Comparison of ENCODE assay signal across 23 cellular contexts in genomic region chr6:28812778-28813569, GRCh38.
DNase-seq lines count a peak whose midpoint lies in the region; ATAC-seq and TF ChIP-seq lines count a peak whose summit lies in the region.
"Had no signal": no experiment of that assay in that cellular context is flagged by ENCODE, and none has a peak within 500 bp of the region (broad histone marks: within the 10 kb centered on the region; RNA-seq: fewer than 3 reads in every experiment).

No MANE protein-coding gene starts in this region.

- H3K27ac Mint-ChIP-seq in CD14-positive monocyte = no peak overlapping the region
- no peak overlapping the region for H3K27ac Mint-ChIP-seq in GM23338
- no peak overlapping the region for H3K27ac Mint-ChIP-seq in brain
- H3K27ac Mint-ChIP-seq: activated CD4-positive, alpha-beta T cell treated with anti-CD3 and anti-CD28 coated beads for 36 hours; immature natural killer cell had no signal

- H3K27ac ChIP-seq in GM23338 (ENCODE audit: low read depth) = no peak overlapping the region
- H3K27ac ChIP-seq in mesodermal cell (ENCODE audit: low read depth, low read length, severe bottlenecking) = no peak overlapping the region
- H3K27ac ChIP-seq in trophoblast cell (ENCODE audit: low read depth, low read length) = no peak overlapping the region
- H3K27ac ChIP-seq: epithelial cell of prostate, heart left ventricle, left ventricle myocardium inferior, right lobe of liver, stomach, tibial artery had no signal

- H3K9ac ChIP-seq in trophoblast cell (ENCODE audit: low read length) = no peak overlapping the region

- H3K9me3 ChIP-seq in mesodermal cell (ENCODE audit: control insufficient read depth, low read length) = no peaks in the 10 kb centered on the region
- H3K9me3 ChIP-seq in trophoblast cell (ENCODE audit: insufficient read depth, low read depth, low read length) = peaks cover 5% of the 10 kb centered on the region
- H3K9me3 ChIP-seq: heart left ventricle, left ventricle myocardium inferior, right lobe of liver, tibial artery had no signal

- no peaks in the 10 kb centered on the region for H3K9me2 ChIP-seq in GM23338 (ENCODE audit: insufficient read depth)

- no peak overlapping the region for H3K4ac ChIP-seq in trophoblast cell (ENCODE audit: low read depth, low read length)

- no peak overlapping the region for H2BK12ac ChIP-seq in trophoblast cell (ENCODE audit: low read length)

- no peak overlapping the region for H4K91ac ChIP-seq in trophoblast cell (ENCODE audit: low read depth, low read length)

- H3K4me1 ChIP-seq in GM23338 (ENCODE audit: insufficient read depth) = peaks cover 67% of the 10 kb centered on the region
- H3K4me1 ChIP-seq in mesodermal cell (ENCODE audit: control insufficient read depth, insufficient read depth, low read length, poor library complexity, severe bottlenecking) = no peaks in the 10 kb centered on the region
- H3K4me1 ChIP-seq in trophoblast cell (ENCODE audit: control insufficient read depth in 1 of 2, insufficient read depth in 2 of 2, low read length in 2 of 2) = peaks cover 8 to 11% of the 10 kb centered on the region in 2 experiments
- H3K4me1 ChIP-seq: right lobe of liver had no signal

- H2BK5ac ChIP-seq in trophoblast cell (ENCODE audit: low read depth, low read length, poor library complexity) = no peak overlapping the region

- peaks cover 7% of the 10 kb centered on the region; the same call in 1 of the 2 replicates for H4K20me1 ChIP-seq in GM23338 (replicated peaks; ENCODE audit: insufficient read depth)

- no peak overlapping the region for H4K12ac ChIP-seq in trophoblast cell (ENCODE audit: low read depth, low read length)

- H3K23ac ChIP-seq in trophoblast cell (ENCODE audit: low read length) = no peak overlapping the region

- H2AFZ ChIP-seq in GM23338 = no peak overlapping the region
- no peak overlapping the region for H2AFZ ChIP-seq in trophoblast cell (ENCODE audit: insufficient read depth, low read length, poor library complexity)

- intact Hi-C loops in CD14-positive monocyte (cut with micrococcal nuclease) = no loop called here

- no peak overlapping the region for H4K8ac ChIP-seq in trophoblast cell (ENCODE audit: low read depth, low read length)

- peaks cover 100% of the 10 kb centered on the region in 3 donors for H3K27me3 Mint-ChIP-seq in CD14-positive monocyte (ENCODE audit: low read depth in 3 of 3)
- peaks cover 100% of the 10 kb centered on the region for H3K27me3 Mint-ChIP-seq in GM23338 (ENCODE audit: insufficient read depth, low read depth, poor library complexity)
- peaks cover 100% of the 10 kb centered on the region for H3K27me3 Mint-ChIP-seq in brain

- H3K9me3 Mint-ChIP-seq in CD14-positive monocyte (peaks cover 5 to 69% (median 54%) of the 10 kb centered on the region in 7 donors), GM23338 (peaks cover 7% of the 10 kb centered on the region; the same call in 2 of the 3 replicates), brain (peaks cover 0 to 26% (median 10%) of the 10 kb centered on the region in 5 experiments)

- H3K36me3 ChIP-seq in GM23338 (ENCODE audit: insufficient read depth) = no peaks in the 10 kb centered on the region
- no peaks in the 10 kb centered on the region for H3K36me3 ChIP-seq in mesodermal cell (ENCODE audit: control insufficient read depth, insufficient read depth, low read length)
- H3K36me3 ChIP-seq in trophoblast cell (ENCODE audit: control insufficient read depth in 1 of 2, insufficient read depth in 2 of 2, low read length in 2 of 2) = no peaks in the 10 kb centered on the region
- H3K36me3 ChIP-seq: heart left ventricle, left ventricle myocardium inferior, right lobe of liver, stomach, tibial artery had no signal

- no peaks in the 10 kb centered on the region for H3K79me2 ChIP-seq in GM23338 (replicated peaks; ENCODE audit: insufficient read depth)
- H3K79me2 ChIP-seq in trophoblast cell (ENCODE audit: control insufficient read depth, insufficient read depth, low read length, poor library complexity) = no peaks in the 10 kb centered on the region

- no peak for TF ChIP-seq CTCF in CD14-positive monocyte (IDR thresholded peaks at IDR 0.05)
- TF ChIP-seq CTCF in GM23338 (conservative IDR thresholded peaks at IDR 0.05; ENCODE audit: low read depth in 2 of 2) = no peak
- TF ChIP-seq CTCF in brain (conservative IDR thresholded peaks at IDR 0.05) = no peak

- H3K4me1 Mint-ChIP-seq in CD14-positive monocyte = peaks cover 9% of the 10 kb centered on the region
- peaks cover 63% of the 10 kb centered on the region for H3K4me1 Mint-ChIP-seq in GM23338
- H3K4me1 Mint-ChIP-seq in brain = peaks cover 59% of the 10 kb centered on the region

- no peak overlapping the region for H2AK5ac ChIP-seq in trophoblast cell (ENCODE audit: low read length)

- H3K36me3 Mint-ChIP-seq in CD14-positive monocyte (peaks cover 8 to 17% of the 10 kb centered on the region in 2 donors), GM23338 (ENCODE audit: low read depth) (no peaks in the 10 kb centered on the region), brain (no peaks in the 10 kb centered on the region)

- 5 to 11% methylated on average over 21 to 28 of the region's 29 CpGs for WGBS in mesodermal cell (ENCODE audit: insufficient coverage in 2 of 2), 2 experiments
- no CpG with 5 or more reads among the region's 29 CpGs for WGBS in trophoblast cell (ENCODE audit: extremely low coverage, insufficient coverage, insufficient read length)

- no peak overlapping the region for H2BK120ac ChIP-seq in trophoblast cell (ENCODE audit: insufficient read depth, low read length, poor library complexity)

- H3K14ac ChIP-seq in trophoblast cell (ENCODE audit: low read length) = no peak overlapping the region

- H3K4me2 ChIP-seq in GM23338 = peak overlapping the region; percentile 99
- no peak overlapping the region for H3K4me2 ChIP-seq in trophoblast cell (ENCODE audit: low read length)

- H3F3A ChIP-seq in GM23338 (replicated peaks; ENCODE audit: low read depth) = peaks cover 31% of the 10 kb centered on the region

- peaks cover 100% of the 10 kb centered on the region for H3K27me3 ChIP-seq in GM23338 (ENCODE audit: insufficient read depth)
- H3K27me3 ChIP-seq in trophoblast cell (ENCODE audit: insufficient read depth, low read length) = peaks cover 63% of the 10 kb centered on the region

- no peaks in the 10 kb centered on the region for H3K79me1 ChIP-seq in trophoblast cell (ENCODE audit: low read length)

- DNase-seq in CD14-positive monocyte (ENCODE audit: low spot score) = no peak
- no peak for DNase-seq in GM23338 (ENCODE audit: low spot score)
- DNase-seq in NK-92 (lab: John Stamatoyannopoulos, UW; ENCODE audit: unreplicated experiment) = no peak
- no peak for DNase-seq in trophoblast cell
- DNase-seq: activated CD4-positive, alpha-beta T cell treated with anti-CD3 and anti-CD28 coated beads for 36 hours; EL; heart left ventricle; immature natural killer cell; KBM-7; left ventricle myocardium inferior; MM.1S; NCI-H1417; NCI-H2107; PC-3; posterior cingulate gyrus; right lobe of liver; Right ventricle myocardium superior; stomach; tibial artery had no signal

- no peak for ATAC-seq in GM23338
- no peak for ATAC-seq in activated CD4-positive, CD25-positive, alpha-beta regulatory T cell treated with anti-CD3 and anti-CD28 coated beads, Interleukin-2, amount 50 U/mL, for 24 hours
- ATAC-seq: activated CD4-positive, alpha-beta T cell treated with anti-CD3 and anti-CD28 coated beads for 36 hours; heart left ventricle; PC-3; right lobe of liver had no signal

- H3K4me3 Mint-ChIP-seq in CD14-positive monocyte (peak overlapping the region; percentile 18 to 82), GM23338 (peak overlapping the region; percentile 83), brain (peak overlapping the region in 4 of 5 experiments; percentile 8 to 83 (median 46))

- no peak overlapping the region for H3K18ac ChIP-seq in trophoblast cell (ENCODE audit: low read length)

- peak overlapping the region; percentile 75 for H3K4me3 ChIP-seq in GM23338
- peak overlapping the region; percentile 44 for H3K4me3 ChIP-seq in mesodermal cell (ENCODE audit: extremely low read depth, insufficient read depth, low read length, poor library complexity, severe bottlenecking)
- H3K4me3 ChIP-seq in trophoblast cell (ENCODE audit: low read depth, low read length) = no peak overlapping the region
- H3K4me3 ChIP-seq: left ventricle myocardium inferior, right lobe of liver, stomach, tibial artery had no signal

TF ChIP-seq in GM23338, 12 proteins besides CTCF, POLR2A, EP300 and RAD21 (continues in another document):
- TF ChIP-seq NANOG (IDR thresholded peaks at IDR 0.05; ENCODE audit: borderline replicate concordance) = no peak
